In genomic region chr16:87461466-87461975, GRCh38 we compare ENCODE assay signal across 8 cellular contexts. TPM values are rescaled to one million over a fixed set of nuclear protein-coding genes. Genes with fewer than 3 reads are reported as not detected.
DNase-seq lines count a peak whose midpoint lies in the region; ATAC-seq and TF ChIP-seq lines count a peak whose summit lies in the region.

No MANE protein-coding gene starts in this region.

- ATAC-seq in WTC11 (peak; percentile 99), GM18502 (IDR thresholded peaks at IDR 0.05; ENCODE audit: poor library complexity, unreplicated experiment) (no peak), HG02870 (IDR thresholded peaks at IDR 0.05; ENCODE audit: unreplicated experiment) (no peak)

- peak; percentile 41 for TF ChIP-seq POLR2A in prostate gland (IDR thresholded peaks at IDR 0.05)

- H3K4me3 ChIP-seq in prostate gland: no peak overlapping the region

- POLR2A ChIA-PET in WTC11 (lab: Charles Lee): interaction anchor here (1.0 kb wide), 1 partner anchor 115 kb away, joined by 3 read pairs; no protein-coding TSS in a partner anchor

- no peaks in the 10 kb centered on the region for H3K9me3 Mint-ChIP-seq in activated naive CD4-positive, alpha-beta T cell treated with anti-CD3 and anti-CD28 coated beads, Interleukin-2, amount 10 ng/mL, durations not matched to agents 7 days and 5 days
- H3K9me3 Mint-ChIP-seq in WTC11: no peaks in the 10 kb centered on the region

- H3K27me3 Mint-ChIP-seq in activated naive CD4-positive, alpha-beta T cell treated with anti-CD3 and anti-CD28 coated beads, Interleukin-2, amount 10 ng/mL, durations not matched to agents 7 days and 5 days: no peaks in the 10 kb centered on the region
- no peaks in the 10 kb centered on the region for H3K27me3 Mint-ChIP-seq in WTC11 (ENCODE audit: low read depth)

- H3K27ac ChIP-seq in prostate gland: peak overlapping the region in 1 of 2 donors; percentile 25

- no peaks in the 10 kb centered on the region for H3K27me3 ChIP-seq in prostate gland (replicated peaks; ENCODE audit: insufficient read depth)

- peaks cover 2% of the 10 kb centered on the region for H3K36me3 Mint-ChIP-seq in activated naive CD4-positive, alpha-beta T cell treated with anti-CD3 and anti-CD28 coated beads, Interleukin-2, amount 10 ng/mL, durations not matched to agents 7 days and 5 days
- peaks cover 29% of the 10 kb centered on the region; the same call in 1 of the 2 replicates for H3K36me3 Mint-ChIP-seq in WTC11

- intact Hi-C loops in prostate gland (cut with DNase I): no loop called here

- H3K27ac Mint-ChIP-seq in activated naive CD4-positive, alpha-beta T cell treated with anti-CD3 and anti-CD28 coated beads, Interleukin-2, amount 10 ng/mL, durations not matched to agents 7 days and 5 days: no peak overlapping the region
- H3K27ac Mint-ChIP-seq in WTC11: peak overlapping the region; percentile 80

- CTCF ChIA-PET in activated naive CD4-positive, alpha-beta T cell treated with anti-CD3 and anti-CD28 coated beads, Interleukin-2, amount 10 ng/mL, durations not matched to agents 7 days and 5 days (lab: Charles Lee): interaction anchor here (0.9 to 1.1 kb wide), 2 partner anchors 45 to 110 kb away, joined by 3 to 4 read pairs; no protein-coding TSS in a partner anchor
- CTCF ChIA-PET in WTC11 (lab: Charles Lee): interaction anchor here (0.5 to 1.9 kb wide), 37 partner anchors 9 to 410 kb away, joined by 3 to 26 read pairs (median 5); partner anchors contain the start of gene FBXO31

- TF ChIP-seq CTCF in WTC11 (IDR thresholded peaks at IDR 0.05) (no peak), prostate gland (IDR thresholded peaks at IDR 0.05) (peak in 3 of 4 experiments; percentile 32 to 66 (median 42))

- H3K9me3 ChIP-seq in prostate gland: no peaks in the 10 kb centered on the region

- H3K4me1 ChIP-seq in prostate gland (replicated peaks): peaks cover 3% of the 10 kb centered on the region

- H3K4me3 Mint-ChIP-seq in activated naive CD4-positive, alpha-beta T cell treated with anti-CD3 and anti-CD28 coated beads, Interleukin-2, amount 10 ng/mL, durations not matched to agents 7 days and 5 days: no peak overlapping the region
- H3K4me3 Mint-ChIP-seq in WTC11: peak overlapping the region; percentile 54

- no peaks in the 10 kb centered on the region for H3K36me3 ChIP-seq in prostate gland

- peak; percentile 38 for DNase-seq in activated naive CD4-positive, alpha-beta T cell treated with anti-CD3 and anti-CD28 coated beads, Interleukin-2, amount 10 ng/mL, durations not matched to agents 7 days and 5 days
- DNase-seq in activated naive CD4-positive, alpha-beta T cell (lab: John Stamatoyannopoulos, UW): no peak
- DNase-seq in NCI-H1417 treated with DMSO at 0.1 percent for 48 hours (lab: John Stamatoyannopoulos, UW): peak; percentile 26
- DNase-seq in WTC11 (ENCODE audit: low spot score): peak; percentile 94
- peak; percentile 87 for DNase-seq in glomerular visceral epithelial cell (ENCODE audit: extremely low spot score)
- DNase-seq in prostate gland (ENCODE audit: low spot score): peak; percentile 89

- 11% methylated on average over 9 of the region's 9 CpGs for WGBS in prostate gland

- peaks cover 44% of the 10 kb centered on the region for H3K4me1 Mint-ChIP-seq in activated naive CD4-positive, alpha-beta T cell treated with anti-CD3 and anti-CD28 coated beads, Interleukin-2, amount 10 ng/mL, durations not matched to agents 7 days and 5 days
- H3K4me1 Mint-ChIP-seq in WTC11: peaks cover 30% of the 10 kb centered on the region

TF ChIP-seq in WTC11, 78 proteins besides CTCF, POLR2A, EP300 and RAD21:
- TF ChIP-seq ARID4B (CRISPR knock-in tag; IDR thresholded peaks at IDR 0.05; ENCODE audit: borderline replicate concordance) (no peak), MAX (CRISPR knock-in tag; IDR thresholded peaks at IDR 0.05) (peak; percentile 31; the same call in 1 of the 2 replicates), PRDM15 (CRISPR knock-in tag; IDR thresholded peaks at IDR 0.05) (peak; percentile 86)

RNA-seq across cellular contexts. Expression of gene ZCCHC14, which starts 31.3 kb away (rescaled TPM):
- total RNA-seq in WTC11 (2021) (30.6 to 33.8 TPM (median 30.9 TPM) in 3 replicates), prostate gland (10 to 100 TPM; 14.9 to 55.7 TPM)

Comparison
In these comparisons a context has a peak if more than half of its experiments do, and no peak if none do; other contexts are left out.
1. DNase-seq: peak in activated naive CD4-positive, alpha-beta T cell treated with anti-CD3 and anti-CD28 coated beads, Interleukin-2, amount 10 ng/mL, durations not matched to agents 7 days and 5 days (single experiment), NCI-H1417 treated with DMSO at 0.1 percent for 48 hours (single experiment), WTC11 (single experiment), glomerular visceral epithelial cell (single experiment) and prostate gland (single experiment); none in activated naive CD4-positive, alpha-beta T cell (0 of 4).